Comparison of ENCODE assay signal across 8 cellular contexts in the genomic region with DNA sequence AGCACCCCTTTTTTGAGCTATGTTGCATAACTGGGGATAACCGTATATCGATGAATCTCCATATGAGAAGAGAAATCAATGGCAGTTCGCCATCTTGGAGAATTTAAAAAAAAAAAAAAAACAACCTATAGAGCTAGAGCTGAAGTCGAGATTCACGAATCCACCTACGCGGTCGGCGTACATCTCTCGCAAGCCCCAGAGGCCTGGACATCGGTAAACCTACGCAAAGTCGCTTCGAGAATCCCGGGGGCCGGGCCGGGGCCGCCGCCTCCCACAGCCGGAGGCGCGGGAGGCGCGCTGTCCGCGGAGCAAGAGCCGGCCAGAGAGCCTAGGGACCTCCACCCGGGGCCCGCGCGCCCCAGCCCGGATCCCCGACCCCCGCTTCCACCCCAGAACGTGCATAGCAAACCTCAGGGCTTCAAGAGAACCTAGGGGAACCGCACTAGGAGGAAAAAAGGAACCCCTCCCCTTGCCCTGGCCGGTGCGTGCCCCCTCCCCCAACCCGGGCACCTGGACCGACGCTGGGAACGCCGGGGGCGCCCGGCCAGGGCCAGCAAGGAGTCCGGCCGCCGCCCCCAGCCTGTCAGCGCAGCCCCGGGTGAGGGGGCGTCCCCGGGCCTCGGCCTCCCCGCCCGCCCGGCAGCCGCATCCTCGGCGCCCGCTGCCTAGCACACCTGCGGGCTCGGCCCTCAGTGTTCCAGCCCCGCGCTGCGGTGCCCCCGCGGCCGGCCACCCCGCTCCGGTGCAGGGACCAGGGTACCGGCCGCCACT. TPM values are rescaled to one million over a fixed set of nuclear protein-coding genes. Genes with fewer than 3 reads are reported as not detected.
DNase-seq lines count a peak whose midpoint lies in the region; ATAC-seq, FAIRE-seq and TF ChIP-seq lines count a peak whose summit lies in the region.

No MANE protein-coding gene starts in this region.

- in situ Hi-C loops in T47D (cut with HindIII; ENCODE audit: low pct_unique_long_range_greater_than_20kb, low sequenced_read_pairs): no loop called here

- FAIRE-seq in D721Med (lab: Jason Lieb, UNC): no peak

- peak overlapping the region; percentile 83 for H3K4me2 ChIP-seq in skeletal muscle satellite cell (ENCODE audit: low read length)

- H3K9ac ChIP-seq in iPS-20b (ENCODE audit: low read depth, low read length) (peak overlapping the region; percentile 97), skeletal muscle satellite cell (ENCODE audit: low read depth, low read length) (peak overlapping the region; percentile 93)

- peaks cover 29% of the 10 kb centered on the region for H3K36me3 ChIP-seq in WERI-Rb-1
- H3K36me3 ChIP-seq in iPS-20b (ENCODE audit: insufficient read depth, low read depth, low read length): peaks cover 34% of the 10 kb centered on the region
- H3K36me3 ChIP-seq in skeletal muscle satellite cell (ENCODE audit: insufficient read depth, low read length): peaks cover 22% of the 10 kb centered on the region

- peak; percentile 71 for ATAC-seq in HG02759 (IDR thresholded peaks at IDR 0.05; ENCODE audit: unreplicated experiment)

- H3K4me3 ChIP-seq in GM12875 (ENCODE audit: low read depth, low read length): peak overlapping the region; percentile 67
- H3K4me3 ChIP-seq in WERI-Rb-1 (ENCODE audit: low read depth, low read length): peak overlapping the region; percentile 97
- peak overlapping the region; percentile 92 for H3K4me3 ChIP-seq in iPS-20b (ENCODE audit: low read length)
- peak overlapping the region; percentile 71 for H3K4me3 ChIP-seq in skeletal muscle satellite cell (ENCODE audit: low read length)

- peaks cover 32% of the 10 kb centered on the region; the same call in 1 of the 2 replicates for H3K4me1 ChIP-seq in iPS-20b (ENCODE audit: insufficient read depth, low read length)
- H3K4me1 ChIP-seq in skeletal muscle satellite cell (ENCODE audit: control insufficient read depth, insufficient read depth, low read length): peaks cover 26% of the 10 kb centered on the region

- DNase-seq in NCI-H1436 treated with DMSO at 0.1 percent for 48 hours (lab: John Stamatoyannopoulos, UW): peak; percentile 35
- peak; percentile 74 for DNase-seq in WERI-Rb-1
- DNase-seq in T47D (ENCODE audit: low read depth in 1 of 2, low spot score in 1 of 2): peak; percentile 66 to 90
- DNase-seq in D721Med (ENCODE audit: insufficient read length, low spot score): no peak

- TF ChIP-seq CTCF in GM12875 (IDR thresholded peaks at IDR 0.05; ENCODE audit: borderline replicate concordance, insufficient read depth, low read depth, low read length) (no peak), WERI-Rb-1 (IDR thresholded peaks at IDR 0.05; ENCODE audit: low read depth, low read length) (no peak), D721Med (IDR thresholded peaks at IDR 0.05; ENCODE audit: insufficient read depth, missing control alignments) (no peak)

- H3K9me3 ChIP-seq in WERI-Rb-1 (ENCODE audit: severe bottlenecking) (no peaks in the 10 kb centered on the region), iPS-20b (ENCODE audit: insufficient read depth, low read depth, low read length) (no peaks in the 10 kb centered on the region), skeletal muscle satellite cell (replicated peaks; ENCODE audit: low read length) (no peaks in the 10 kb centered on the region)

- H3K27me3 ChIP-seq in WERI-Rb-1 (ENCODE audit: insufficient read depth, low read depth, severe bottlenecking) (no peaks in the 10 kb centered on the region), iPS-20b (ENCODE audit: insufficient read depth, low read length) (no peaks in the 10 kb centered on the region), skeletal muscle satellite cell (ENCODE audit: control insufficient read depth, insufficient read depth, low read length) (no peaks in the 10 kb centered on the region)

- H3K27ac ChIP-seq in WERI-Rb-1 (peak overlapping the region; percentile 98), iPS-20b (ENCODE audit: low read length) (peak overlapping the region; percentile 97)

RNA-seq across cellular contexts. Expression of a gene that starts 0.6 kb away (rescaled TPM):
- 198 and 201 TPM in 2 replicates for total RNA-seq in skeletal muscle satellite cell (2012; rRNA removed)
